Comparison of ENCODE assay signal across 18 cellular contexts in genomic region chr7:1559626-1560590, GRCh38. TPM values are rescaled to one million over a fixed set of nuclear protein-coding genes. Genes with fewer than 3 reads are reported as not detected.
DNase-seq lines count a peak whose midpoint lies in the region; ATAC-seq and TF ChIP-seq lines count a peak whose summit lies in the region.
"Had no signal": no experiment of that assay in that cellular context is flagged by ENCODE, and none has a peak within 500 bp of the region (broad histone marks: within the 10 kb centered on the region; RNA-seq: fewer than 3 reads in every experiment).

No MANE protein-coding gene starts in this region.

- TF ChIP-seq POLR2A in HCT116 (IDR thresholded peaks at IDR 0.05; ENCODE audit: borderline replicate concordance, extremely low read depth, insufficient read depth, insufficient read length) (no peak), stomach (IDR thresholded peaks at IDR 0.05) (no peak)

- H2AFZ ChIP-seq in HCT116 (ENCODE audit: low read depth, low read length, poor library complexity, severe bottlenecking), result no peak overlapping the region
- H2AFZ ChIP-seq: GM23248 had no signal

- ATAC-seq in HCT116 (no peak), RWPE2 (ENCODE audit: low read depth) (peak; percentile 50)
- ATAC-seq: left lung had no signal

- no peak overlapping the region for H3K4me2 ChIP-seq in HCT116 (ENCODE audit: low read length)

- DNase-seq in HCT116 (ENCODE audit: low read depth, low spot score), result no peak
- peak; percentile 78 for DNase-seq in RWPE2 (ENCODE audit: low spot score)
- DNase-seq in islet precursor cell, result peak; percentile 74
- no peak for DNase-seq in stomach
- no peak for DNase-seq in activated gamma-delta T cell treated with Interleukin-2 at 50 U/mL for 16 hours
- DNase-seq in epidermal melanocyte (ENCODE audit: insufficient read length, low spot score), result no peak
- DNase-seq in activated effector memory CD4-positive, alpha-beta T cell treated with anti-CD3 and anti-CD28 coated beads, Interleukin-2, amount 50 U/mL, for 16 hours, result no peak
- DNase-seq: activated CD4-positive, alpha-beta T cell treated with anti-CD3 and anti-CD28 coated beads for 1 hour; erythroblast; GDM1; GM23248; MM.1S; NCI-H1436 treated with DMSO at 0.1 percent for 48 hours; NCI-H2171 treated with DMSO at 0.1 percent for 48 hours; NCI-H774 had no signal

- no peaks in the 10 kb centered on the region for H3K27me3 ChIP-seq in HCT116 (ENCODE audit: insufficient read depth, low read length)
- no peaks in the 10 kb centered on the region for H3K27me3 ChIP-seq in RWPE2 (ENCODE audit: insufficient read depth, poor library complexity, severe bottlenecking)
- peaks cover 0 to 12% (median 0%) of the 10 kb centered on the region in 3 donors for H3K27me3 ChIP-seq in stomach

- no peak overlapping the region for H3K4me3 ChIP-seq in HCT116 (replicated peaks in 1 of 2; ENCODE audit: low read depth in 1 of 2, low read length in 2 of 2)
- H3K4me3 ChIP-seq in RWPE2 (ENCODE audit: severe bottlenecking), result no peak overlapping the region
- H3K4me3 ChIP-seq in stomach, result no peak overlapping the region
- H3K4me3 ChIP-seq: GM23248, left lung, SK-N-MC, thoracic aorta had no signal

- intact Hi-C loops in HCT116 (cut with micrococcal nuclease), result no loop called here
- intact Hi-C loops in stomach (cut with DNase I; ENCODE audit: low total_unique reads), result no loop called here

- TF ChIP-seq CTCF in HCT116 (IDR thresholded peaks at IDR 0.05 in 2 of 3, conservative IDR thresholded peaks at IDR 0.05 in 1 of 3; ENCODE audit: borderline replicate concordance in 1 of 3, insufficient read depth in 1 of 3, low read depth in 2 of 3, low read length in 2 of 3), result no peak
- TF ChIP-seq CTCF in RWPE2 (IDR thresholded peaks at IDR 0.05; ENCODE audit: poor library complexity, severe bottlenecking), result no peak
- TF ChIP-seq CTCF in stomach (IDR thresholded peaks at IDR 0.05), result no peak

- no peaks in the 10 kb centered on the region for H4K20me1 ChIP-seq in HCT116 (ENCODE audit: insufficient read depth)

- no peaks in the 10 kb centered on the region for H3K9me3 ChIP-seq in HCT116 (ENCODE audit: control insufficient read depth in 1 of 2, insufficient read depth in 1 of 2, low read depth in 1 of 2, low read length in 2 of 2)
- H3K9me3 ChIP-seq in RWPE2 (ENCODE audit: severe bottlenecking), result no peaks in the 10 kb centered on the region
- no peaks in the 10 kb centered on the region for H3K9me3 ChIP-seq in stomach
- H3K9me3 ChIP-seq: left lung, thoracic aorta had no signal

- peak overlapping the region; percentile 5; the same call in 1 of the 2 replicates for H3K27ac ChIP-seq in HCT116 (ENCODE audit: low read depth, low read length)
- H3K27ac ChIP-seq in RWPE2 (ENCODE audit: poor library complexity, severe bottlenecking), result peak overlapping the region; percentile 48
- H3K27ac ChIP-seq in stomach, result peak overlapping the region; percentile 70 to 84 (median 71)
- H3K27ac ChIP-seq: GM23248, left lung, SK-N-MC, thoracic aorta had no signal

- H3K4me1 ChIP-seq in HCT116 (ENCODE audit: control insufficient read depth in 1 of 2, insufficient read depth in 2 of 2, low read length in 2 of 2) (peaks cover 34 to 66% of the 10 kb centered on the region in 2 experiments), RWPE2 (ENCODE audit: insufficient read depth, poor library complexity, severe bottlenecking) (peaks cover 35% of the 10 kb centered on the region), stomach (peaks cover 19 to 54% (median 49%) of the 10 kb centered on the region in 4 donors)

- TF ChIP-seq EP300 in stomach (IDR thresholded peaks at IDR 0.05), result no peak

- no TSS peak for BruUV-seq in HCT116 (replicated peaks; lab: Mats Ljungman, UMichigan)

- no peak for TF ChIP-seq RAD21 in HCT116 (IDR thresholded peaks at IDR 0.05; ENCODE audit: low read depth)

- H3K36me3 ChIP-seq in HCT116 (ENCODE audit: control insufficient read depth in 1 of 2, insufficient read depth in 2 of 2, low read length in 2 of 2) (no peaks in the 10 kb centered on the region), RWPE2 (ENCODE audit: low read depth) (no peaks in the 10 kb centered on the region), stomach (peaks cover 0 to 2% (median 0%) of the 10 kb centered on the region in 4 donors)
- H3K36me3 ChIP-seq: left lung, thoracic aorta had no signal

- no peaks in the 10 kb centered on the region for H3K9me2 ChIP-seq in HCT116 (ENCODE audit: insufficient read depth)

- WGBS in stomach, 5 donors, result 67 to 83% (median 74%) methylated on average over 19 to 28 of the region's 28 CpGs

- POLR2A ChIA-PET in HCT116 (lab: Charles Lee), result no interaction called here

- peaks cover 3% of the 10 kb centered on the region; the same call in 1 of the 2 replicates for H3K79me2 ChIP-seq in HCT116 (ENCODE audit: insufficient read depth, low read length)

- CTCF ChIA-PET in HCT116 (lab: Charles Lee), result interaction anchor here (1.6 kb wide), 1 partner anchor 367 kb away, joined by 5 read pairs; no protein-coding TSS in a partner anchor

- H3K9ac ChIP-seq in HCT116 (ENCODE audit: low read length), result no peak overlapping the region
- H3K9ac ChIP-seq: GM23248 had no signal

- RAD21 ChIA-PET in HCT116 (lab: Charles Lee; ENCODE audit: low non-redundant PET in 1 of 2, low total read pairs in 2 of 2, uncharacterized antibody in 2 of 2, unreplicated experiment in 2 of 2), result no interaction called here

TF ChIP-seq in HCT116, 20 proteins besides CTCF, POLR2A, EP300 and RAD21:
- TF ChIP-seq FOSL1 (IDR thresholded peaks at IDR 0.05; ENCODE audit: low read depth) (no peak), ZBTB33 (IDR thresholded peaks at IDR 0.05; ENCODE audit: extremely low read depth, insufficient replicate concordance, low read length) (no peak)

RNA-seq across cellular contexts. Expression of gene TMEM184A, which starts 3.9 kb away (rescaled TPM):
- total RNA-seq in HCT116 (2021; ENCODE audit: unreplicated experiment) (34.8 TPM), stomach (10 to 100 TPM; 10.6 to 99.4 (median 22.3) TPM)
- polyA plus RNA-seq in HCT116 (2012), result 21.4 and 21.7 TPM in 2 replicates
- 10 to 100 TPM in 1 of 3 donors, 1 to 10 TPM in 2; 3.8 to 36.8 (median 9.1) TPM for polyA plus RNA-seq in stomach
- total RNA-seq: GM23248 had no signal
- polyA plus RNA-seq: GM23248 had no signal

RNA-seq across cellular contexts. Expression of gene PSMG3, which starts 9.9 kb away (rescaled TPM):
- total RNA-seq in HCT116 (2021; ENCODE audit: unreplicated experiment), result 60.9 TPM
- 82.1 and 82.9 TPM in 2 replicates for polyA plus RNA-seq in HCT116 (2012)
- 10 to 100 TPM in 3 of 5 donors, 1 to 10 TPM in 1, not detected in 1; 4.9 to 33.3 (median 16.3) TPM for total RNA-seq in stomach
- 10 to 100 TPM; 66.9 to 71.5 (median 67.7) TPM for polyA plus RNA-seq in stomach

RNA-seq across cellular contexts. Expression of gene MAFK, which starts 29.4 kb away (rescaled TPM):
- total RNA-seq in HCT116 (2021; ENCODE audit: unreplicated experiment) (56.3 TPM), stomach (10 to 100 TPM; 17.4 to 56.0 (median 35.4) TPM)
- 35.3 and 61.9 TPM in 2 replicates for polyA plus RNA-seq in HCT116 (2012)
- polyA plus RNA-seq in stomach, result 10 to 100 TPM; 15.1 to 44.7 (median 29.5) TPM

RNA-seq across cellular contexts. Expression of gene INTS1, which starts 55.7 kb away (rescaled TPM):
- total RNA-seq in HCT116 (2021; ENCODE audit: unreplicated experiment) (167 TPM), stomach (100 to 1,000 TPM in 1 of 5 donors, 10 to 100 TPM in 4; 24.4 to 724 (median 81.7) TPM)
- 100 TPM in 2 replicates for polyA plus RNA-seq in HCT116 (2012)
- polyA plus RNA-seq in stomach, result 10 to 100 TPM; 34.2 to 65.4 (median 46.9) TPM

Comparison
In these comparisons a context has a peak if more than half of its experiments do, and no peak if none do; other contexts are left out.
1. DNase-seq: peak in RWPE2 (single experiment) and islet precursor cell (single experiment); none in HCT116 (single experiment), stomach (single experiment), activated gamma-delta T cell treated with Interleukin-2 at 50 U/mL for 16 hours (single experiment), epidermal melanocyte (single experiment) and activated effector memory CD4-positive, alpha-beta T cell treated with anti-CD3 and anti-CD28 coated beads, Interleukin-2, amount 50 U/mL, for 16 hours (single experiment).
2. H3K27ac ChIP-seq: peak in every context shown above with its lines; median percentile 71 in stomach; 48 in RWPE2; 5 in HCT116.